Comparison of ENCODE assay signal across 8 cellular contexts in the genomic region with DNA sequence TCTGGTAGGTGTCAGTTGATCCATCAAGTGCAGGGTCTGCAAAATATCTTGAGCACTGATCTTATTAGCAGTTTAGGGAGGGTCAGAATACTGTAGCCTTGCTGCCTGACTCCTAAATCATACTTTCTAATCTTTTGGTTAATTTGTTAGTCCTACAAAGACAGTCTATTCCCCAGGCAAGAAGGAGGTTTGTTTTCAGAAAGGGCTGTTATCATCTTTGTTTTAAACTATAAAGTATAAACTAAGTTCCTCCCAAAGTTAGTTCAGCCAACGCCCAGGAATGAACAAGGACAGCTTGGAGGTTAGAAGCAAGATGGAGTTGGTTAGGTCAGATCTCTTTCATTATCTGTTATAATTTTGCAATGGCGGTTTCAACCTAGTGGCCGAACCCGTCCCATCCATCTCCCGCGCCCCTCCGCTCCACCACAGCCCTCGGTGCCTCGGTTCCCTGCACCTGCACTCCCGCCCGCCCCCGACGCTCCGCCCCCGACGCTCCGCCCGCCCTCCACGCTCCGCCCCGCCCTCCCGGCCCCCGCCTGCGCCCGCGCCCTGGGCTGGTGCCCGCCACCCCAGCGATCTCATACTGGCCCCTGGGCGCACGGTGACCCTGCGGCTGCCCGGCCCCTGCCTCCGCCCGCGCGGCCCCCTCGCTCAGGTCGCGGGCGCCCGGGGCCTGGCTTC. TPM values are rescaled to one million over a fixed set of nuclear protein-coding genes. Genes with fewer than 3 reads are reported as not detected.
A peak's percentile ranks its signal among the peaks of the same experiment; 100 is the strongest.
DNase-seq lines count a peak whose midpoint lies in the region; ATAC-seq lines count a peak whose summit lies in the region.

A gene with protein sequence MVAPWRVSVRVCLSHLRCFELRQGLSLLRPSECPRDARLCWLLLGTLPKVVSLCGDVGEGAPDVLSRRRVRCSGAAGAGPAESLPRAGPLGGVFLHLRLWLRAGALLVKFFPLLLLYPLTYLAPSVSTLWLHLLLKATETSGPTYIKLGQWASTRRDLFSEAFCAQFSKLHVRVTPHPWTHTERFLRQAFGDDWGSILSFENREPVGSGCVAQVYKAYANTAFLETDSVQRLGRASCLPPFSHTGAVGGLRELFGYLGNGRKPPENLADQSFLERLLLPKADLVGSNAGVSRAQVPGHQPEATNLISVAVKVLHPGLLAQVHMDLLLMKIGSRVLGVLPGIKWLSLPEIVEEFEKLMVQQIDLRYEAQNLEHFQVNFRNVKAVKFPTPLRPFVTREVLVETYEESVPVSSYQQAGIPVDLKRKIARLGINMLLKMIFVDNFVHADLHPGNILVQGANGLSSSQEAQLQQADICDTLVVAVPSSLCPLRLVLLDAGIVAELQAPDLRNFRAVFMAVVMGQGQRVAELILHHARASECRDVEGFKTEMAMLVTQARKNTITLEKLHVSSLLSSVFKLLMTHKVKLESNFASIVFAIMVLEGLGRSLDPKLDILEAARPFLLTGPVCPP (plus strand): TSS at position 564 of the 681 bp plus-strand sequence. CDS start 386 bp downstream, outside the sequence.

- H3K27me3 ChIP-seq in CD8-positive, alpha-beta memory T cell (ENCODE audit: insufficient read depth, low read length, poor library complexity, severe bottlenecking): no peaks in the 10 kb centered on the region
- H3K27me3 ChIP-seq in SJCRH30 (no peaks in the 10 kb centered on the region), rectal smooth muscle tissue (ENCODE audit: control insufficient read depth, insufficient read depth, low read length) (no peaks in the 10 kb centered on the region), aorta (ENCODE audit: control insufficient read depth in 1 of 2, insufficient read depth in 2 of 2, low read length in 1 of 2) (no peaks in the 10 kb centered on the region)

- H3K36me3 Mint-ChIP-seq in CD8-positive, alpha-beta memory T cell: peaks cover 0 to 12% (median under 1%) of the 10 kb centered on the region in 3 donors
- no peaks in the 10 kb centered on the region for H3K36me3 Mint-ChIP-seq in activated naive CD8-positive, alpha-beta T cell treated with anti-CD3 and anti-CD28 coated beads, Interleukin-2, amount 50 U/mL, for 24 hours (ENCODE audit: low read depth)

- whole genome bisulfite sequencing in aorta, 2 donors: 1 to 2% methylated on average over 25 to 41 of the region's 41 CpGs

- H3K4me1 ChIP-seq in CD8-positive, alpha-beta memory T cell (ENCODE audit: insufficient read depth, low read length): peaks cover 32% of the 10 kb centered on the region
- H3K4me1 ChIP-seq in SJCRH30 (peaks cover 3% of the 10 kb centered on the region; the same call in 1 of the 2 replicates), rectal smooth muscle tissue (ENCODE audit: control insufficient read depth, insufficient read depth, low read length) (peaks cover 10% of the 10 kb centered on the region), aorta (ENCODE audit: control insufficient read depth in 1 of 2, insufficient read depth in 2 of 2, low read length in 2 of 2) (no peaks in the 10 kb centered on the region)

- POLR2A ChIA-PET in CD8-positive, alpha-beta memory T cell (lab: Charles Lee): interaction anchor here (1.3 to 2.8 kb wide), 2 partner anchors 14 to 24 kb away, joined by 3 to 11 read pairs; partner anchors contain the start of gene NDUFB2

- peak within 1 kb of the TSS; percentile 71 to 97 (median 88) for H3K27ac Mint-ChIP-seq in CD8-positive, alpha-beta memory T cell
- H3K27ac Mint-ChIP-seq in activated naive CD8-positive, alpha-beta T cell treated with anti-CD3 and anti-CD28 coated beads, Interleukin-2, amount 50 U/mL, for 24 hours: peak within 1 kb of the TSS; percentile 42

- ATAC-seq in GM19328 (IDR thresholded peaks at IDR 0.05; ENCODE audit: unreplicated experiment) (peak; percentile 44), HG03520 (IDR thresholded peaks at IDR 0.05; ENCODE audit: unreplicated experiment) (peak; percentile 38), left ventricle myocardium superior (peak; percentile 84), aorta (ENCODE audit: low FRiP score) (peak; percentile 65)
- ATAC-seq in activated naive CD8-positive, alpha-beta T cell treated with anti-CD3 and anti-CD28 coated beads, Interleukin-2, amount 50 U/mL, for 24 hours: peak; percentile 74

- peak within 1 kb of the TSS; percentile 83 for H3K27ac ChIP-seq in CD8-positive, alpha-beta memory T cell (ENCODE audit: low read depth, low read length)
- no peak within 1 kb of the TSS for H3K27ac ChIP-seq in SJCRH30
- H3K27ac ChIP-seq in rectal smooth muscle tissue (ENCODE audit: low read depth, low read length): peak within 1 kb of the TSS; percentile 69
- peak within 1 kb of the TSS in 1 of 2 donors; percentile 53 for H3K27ac ChIP-seq in aorta (ENCODE audit: low read depth in 1 of 2, low read length in 2 of 2)

- intact Hi-C loops in left ventricle myocardium superior (cut with micrococcal nuclease) (no loop called here), aorta (cut with DNase I) (loop anchor here in 1 of 2 donors (5.0 kb wide), 1 partner anchor 340 kb away; the partner anchor contains the start of gene MRPS33)

- H3K9me3 ChIP-seq in CD8-positive, alpha-beta memory T cell (ENCODE audit: low read length): no peaks in the 10 kb centered on the region
- H3K9me3 ChIP-seq in SJCRH30 (replicated peaks) (no peaks in the 10 kb centered on the region), aorta (ENCODE audit: control insufficient read depth, low read length) (no peaks in the 10 kb centered on the region)

- CTCF ChIA-PET in CD8-positive, alpha-beta memory T cell (lab: Charles Lee): interaction anchor here (1.0 to 1.8 kb wide), 5 partner anchors 10 to 194 kb away, joined by 3 to 6 read pairs (median 3); partner anchors contain the start of gene NDUFB2

- H3K4me3 Mint-ChIP-seq in CD8-positive, alpha-beta memory T cell: peak within 1 kb of the TSS; percentile 82 to 94 (median 88)
- H3K4me3 Mint-ChIP-seq in activated naive CD8-positive, alpha-beta T cell treated with anti-CD3 and anti-CD28 coated beads, Interleukin-2, amount 50 U/mL, for 24 hours: peak within 1 kb of the TSS; percentile 77

- peak within 1 kb of the TSS; percentile 82 for H3K4me3 ChIP-seq in CD8-positive, alpha-beta memory T cell (ENCODE audit: low read length)
- peak within 1 kb of the TSS; percentile 68 for H3K4me3 ChIP-seq in SJCRH30
- peak within 1 kb of the TSS; percentile 79 for H3K4me3 ChIP-seq in rectal smooth muscle tissue (ENCODE audit: low read length)
- H3K4me3 ChIP-seq in aorta (ENCODE audit: low read length in 2 of 2): peak within 1 kb of the TSS; percentile 72 to 95

- peaks cover 26 to 38% (median 32%) of the 10 kb centered on the region in 3 donors for H3K4me1 Mint-ChIP-seq in CD8-positive, alpha-beta memory T cell
- peaks cover 36% of the 10 kb centered on the region for H3K4me1 Mint-ChIP-seq in activated naive CD8-positive, alpha-beta T cell treated with anti-CD3 and anti-CD28 coated beads, Interleukin-2, amount 50 U/mL, for 24 hours

- peak in 3 of 5 donors; percentile 50 to 69 (median 54) for DNase-seq in CD8-positive, alpha-beta memory T cell
- DNase-seq in SJCRH30 (peak; percentile 34 to 62), left ventricle myocardium superior (peak; percentile 75), aorta (peak; percentile 69 to 88)
- DNase-seq in activated naive CD8-positive, alpha-beta T cell treated with anti-CD3 and anti-CD28 coated beads, Interleukin-2, amount 50 U/mL, for 24 hours: peak; percentile 67

- no peaks in the 10 kb centered on the region for H3K9me3 Mint-ChIP-seq in CD8-positive, alpha-beta memory T cell
- no peaks in the 10 kb centered on the region for H3K9me3 Mint-ChIP-seq in activated naive CD8-positive, alpha-beta T cell treated with anti-CD3 and anti-CD28 coated beads, Interleukin-2, amount 50 U/mL, for 24 hours

- peak within 1 kb of the TSS; percentile 61 for H3K9ac ChIP-seq in rectal smooth muscle tissue (ENCODE audit: low read length)

- no peaks in the 10 kb centered on the region for H3K36me3 ChIP-seq in CD8-positive, alpha-beta memory T cell (ENCODE audit: insufficient read depth, low read length)
- no peaks in the 10 kb centered on the region for H3K36me3 ChIP-seq in SJCRH30
- no peaks in the 10 kb centered on the region for H3K36me3 ChIP-seq in rectal smooth muscle tissue (ENCODE audit: control insufficient read depth, insufficient read depth, low read length)
- H3K36me3 ChIP-seq in aorta (ENCODE audit: control insufficient read depth in 1 of 2, insufficient read depth in 2 of 2, low read length in 1 of 2): no peaks in the 10 kb centered on the region

- H3K27me3 Mint-ChIP-seq in CD8-positive, alpha-beta memory T cell: peaks cover 0 to 2% of the 10 kb centered on the region in 2 donors
- no peaks in the 10 kb centered on the region for H3K27me3 Mint-ChIP-seq in activated naive CD8-positive, alpha-beta T cell treated with anti-CD3 and anti-CD28 coated beads, Interleukin-2, amount 50 U/mL, for 24 hours

RNA-seq across cellular contexts. Expression of the gene that starts here (rescaled TPM):
- total RNA-seq in CD8-positive, alpha-beta memory T cell: 10 to 100 TPM; 34.2 to 34.5 TPM
- 32.5 TPM for polyA plus RNA-seq in CD8-positive, alpha-beta memory T cell
- total RNA-seq in SJCRH30 (2014; rRNA removed; shearing (Covaris generic)): 16.1 and 17.3 TPM in 2 replicates
- total RNA-seq in left ventricle myocardium superior (10.0 TPM), aorta (10 to 100 TPM; 12.9 to 15.8 TPM)
- 10 to 100 TPM; 10.9 to 14.9 TPM for polyA plus RNA-seq in aorta
